Comparison of ENCODE assay signal across 16 cellular contexts in the genomic region with DNA sequence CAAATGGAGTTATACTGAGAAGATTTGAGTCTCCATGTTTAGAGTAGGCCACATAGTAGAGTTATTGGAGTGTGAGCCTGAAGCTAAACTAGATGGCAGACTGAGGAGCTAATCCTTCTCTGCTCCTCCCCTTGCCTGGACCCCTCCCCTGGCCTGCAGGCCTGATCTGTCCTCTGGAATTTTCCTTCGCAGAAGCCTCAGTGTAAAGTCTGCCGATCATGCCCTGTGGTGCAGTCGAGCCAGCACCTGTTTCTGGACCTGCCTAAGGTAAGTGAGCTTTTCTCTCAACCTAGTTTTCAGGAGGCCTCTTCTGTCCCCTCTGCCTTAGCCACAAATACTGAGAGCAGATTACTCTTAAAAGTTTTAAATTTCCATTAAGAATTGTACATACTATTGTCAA. TPM values are rescaled to one million over a fixed set of nuclear protein-coding genes. Genes with fewer than 3 reads are reported as not detected.
"Had no signal": no experiment of that assay in that cellular context is flagged by ENCODE, and none has a peak within 500 bp of the region (broad histone marks: within the 10 kb centered on the region; RNA-seq: fewer than 3 reads in every experiment).

No MANE protein-coding gene starts in this region.

- H3K27me3 Mint-ChIP-seq: T-cell had no signal

- H3K4me3 Mint-ChIP-seq: activated T-helper 1 cell treated with anti-CD3 and anti-CD28 coated beads, Interleukin-12 subunit alpha, Interleukin-12 subunit beta, Interleukin-2, Interleukin-4 antibody, amounts not matched to agents 30 ng/mL and 10 ng/mL and 1 ng/mL, durations not matched to agents 14 hours and 24 hours and 36 hours; immature natural killer cell; T-cell had no signal

- H3K4me1 Mint-ChIP-seq: immature natural killer cell, T-cell had no signal

- DNase-seq: activated CD4-positive, alpha-beta T cell treated with anti-CD3 and anti-CD28 coated beads, Interleukin-2, amount 50 U/mL, for 48 hours; activated naive CD4-positive, alpha-beta T cell; caudate nucleus; colonic mucosa; effector CD4-positive, alpha-beta T cell; foreskin keratinocyte; immature natural killer cell; stimulated activated CD4-positive, alpha-beta T cell treated with anti-CD3 and anti-CD28 coated beads, Interleukin-12 subunit alpha, Interleukin-12 subunit beta, amount 100 ng/mL, for 4 hours; stimulated activated CD4-positive, alpha-beta T cell treated with anti-CD3 and anti-CD28 coated beads, Interleukin-2, amount 100 ng/mL, for 24 hours; T-cell; tibial artery; uterus had no signal

- H3K4me1 ChIP-seq: colonic mucosa, tibial artery, uterus had no signal

- H3K9me3 Mint-ChIP-seq: activated T-helper 1 cell treated with anti-CD3 and anti-CD28 coated beads, Interleukin-12 subunit alpha, Interleukin-12 subunit beta, Interleukin-2, Interleukin-4 antibody, amounts not matched to agents 30 ng/mL and 10 ng/mL and 1 ng/mL, durations not matched to agents 14 hours and 24 hours and 36 hours; immature natural killer cell; T-cell had no signal

- H3K4me3 ChIP-seq: colonic mucosa, SK-N-MC, tibial artery, uterus had no signal

- H3K27ac ChIP-seq: colonic mucosa, foreskin keratinocyte, SK-N-MC, tibial artery, uterus, VCaP had no signal

- H3K9me3 ChIP-seq: colonic mucosa, tibial artery, uterus had no signal

- H3K27ac Mint-ChIP-seq: activated T-helper 1 cell treated with anti-CD3 and anti-CD28 coated beads, Interleukin-12 subunit alpha, Interleukin-12 subunit beta, Interleukin-2, Interleukin-4 antibody, amounts not matched to agents 30 ng/mL and 10 ng/mL and 1 ng/mL, durations not matched to agents 14 hours and 24 hours and 36 hours; T-cell had no signal

- H3K27me3 ChIP-seq: colonic mucosa, foreskin keratinocyte, tibial artery, uterus had no signal

- H3K36me3 ChIP-seq: uterus had no signal

- ATAC-seq: foreskin keratinocyte, T-cell had no signal

RNA-seq across cellular contexts. Expression of gene ARHGAP9, which starts 24.4 kb away (rescaled TPM):
- total RNA-seq: foreskin keratinocyte had no signal
- polyA plus RNA-seq: neural cell had no signal
